Comparison of ENCODE assay signal across 8 cellular contexts in genomic region chr2:64204006-64204632, GRCh38. TPM values are rescaled to one million over a fixed set of nuclear protein-coding genes. Genes with fewer than 3 reads are reported as not detected.
DNase-seq lines count a peak whose midpoint lies in the region; ATAC-seq and TF ChIP-seq lines count a peak whose summit lies in the region.

No MANE protein-coding gene starts in this region.

- ATAC-seq in GM19452 (IDR thresholded peaks at IDR 0.05; ENCODE audit: unreplicated experiment): peak; percentile 60
- peak; percentile 53 for ATAC-seq in HG03520 (IDR thresholded peaks at IDR 0.05; ENCODE audit: unreplicated experiment)
- peak; percentile 71 to 87 (median 79) for ATAC-seq in natural killer cell

- peaks cover 0 to 3% of the 10 kb centered on the region in 2 donors for H3K36me3 Mint-ChIP-seq in CD4-positive, alpha-beta memory T cell
- H3K36me3 Mint-ChIP-seq in activated CD4-positive, alpha-beta memory T cell treated with anti-CD3 and anti-CD28 coated beads, Interleukin-2, amount 10 ng/mL, durations not matched to agents 7 days and 5 days (ENCODE audit: low read depth): peaks cover 8% of the 10 kb centered on the region
- H3K36me3 Mint-ChIP-seq in natural killer cell (no peaks in the 10 kb centered on the region), type B pancreatic cell (peaks cover 4% of the 10 kb centered on the region)

- POLR2A ChIA-PET in CD4-positive, alpha-beta memory T cell (lab: Charles Lee; ENCODE audit: partially characterized antibody): interaction anchor here (0.7 to 4.1 kb wide), 9 partner anchors 9 to 616 kb away, joined by 3 to 36 read pairs (median 6); partner anchors contain the start of genes MDH1 and WDPCP
- POLR2A ChIA-PET in activated CD4-positive, alpha-beta memory T cell treated with anti-CD3 and anti-CD28 coated beads, Interleukin-2, amount 10 ng/mL, durations not matched to agents 7 days and 5 days (lab: Charles Lee): interaction anchor here (0.7 to 4.1 kb wide), 7 partner anchors 8 to 320 kb away, joined by 3 to 28 read pairs (median 4); partner anchors contain the start of genes AFTPH and PELI1

- intact Hi-C loops in CD4-positive, alpha-beta memory T cell (cut with micrococcal nuclease): loop anchor here (1.0 kb wide), 1 partner anchor 9 kb away; no protein-coding TSS in a partner anchor
- intact Hi-C loops in natural killer cell (cut with micrococcal nuclease): no loop called here

- no peaks in the 10 kb centered on the region for H3K27me3 Mint-ChIP-seq in CD4-positive, alpha-beta memory T cell
- H3K27me3 Mint-ChIP-seq in activated CD4-positive, alpha-beta memory T cell treated with anti-CD3 and anti-CD28 coated beads, Interleukin-2, amount 10 ng/mL, durations not matched to agents 7 days and 5 days: no peaks in the 10 kb centered on the region
- peaks cover 0 to 2% of the 10 kb centered on the region in 2 donors for H3K27me3 Mint-ChIP-seq in natural killer cell (ENCODE audit: low read depth in 2 of 2)
- H3K27me3 Mint-ChIP-seq in type B pancreatic cell: no peaks in the 10 kb centered on the region

- TF ChIP-seq CTCF in natural killer cell (IDR thresholded peaks at IDR 0.05) (no peak), type B pancreatic cell (conservative IDR thresholded peaks at IDR 0.05) (no peak)

- peaks cover 0 to 3% (median 0%) of the 10 kb centered on the region in 8 donors for H3K9me3 Mint-ChIP-seq in CD4-positive, alpha-beta memory T cell
- peaks cover 4% of the 10 kb centered on the region for H3K9me3 Mint-ChIP-seq in activated CD4-positive, alpha-beta memory T cell treated with anti-CD3 and anti-CD28 coated beads, Interleukin-2, amount 10 ng/mL, durations not matched to agents 7 days and 5 days
- H3K9me3 Mint-ChIP-seq in natural killer cell: no peaks in the 10 kb centered on the region
- peaks cover 5% of the 10 kb centered on the region for H3K9me3 Mint-ChIP-seq in type B pancreatic cell

- no peaks in the 10 kb centered on the region for H3K36me3 ChIP-seq in CD4-positive, alpha-beta memory T cell (ENCODE audit: insufficient read depth, low read length)

- H3K4me3 ChIP-seq in CD4-positive, alpha-beta memory T cell (ENCODE audit: low read length in 2 of 2): peak overlapping the region; percentile 5 to 35

- peaks cover 54 to 85% (median 75%) of the 10 kb centered on the region in 4 donors for H3K4me1 Mint-ChIP-seq in CD4-positive, alpha-beta memory T cell
- H3K4me1 Mint-ChIP-seq in activated CD4-positive, alpha-beta memory T cell treated with anti-CD3 and anti-CD28 coated beads, Interleukin-2, amount 10 ng/mL, durations not matched to agents 7 days and 5 days: peaks cover 67% of the 10 kb centered on the region
- peaks cover 18 to 19% of the 10 kb centered on the region in 2 donors for H3K4me1 Mint-ChIP-seq in natural killer cell
- peaks cover 38% of the 10 kb centered on the region for H3K4me1 Mint-ChIP-seq in type B pancreatic cell (ENCODE audit: unreplicated experiment)

- CTCF ChIA-PET in CD4-positive, alpha-beta memory T cell (lab: Charles Lee; ENCODE audit: partially characterized antibody): interaction anchor here (0.8 to 1.8 kb wide), 4 partner anchors 8 to 19 kb away, joined by 3 to 5 read pairs (median 3); no protein-coding TSS in a partner anchor
- CTCF ChIA-PET in activated CD4-positive, alpha-beta memory T cell treated with anti-CD3 and anti-CD28 coated beads, Interleukin-2, amount 10 ng/mL, durations not matched to agents 7 days and 5 days (lab: Charles Lee): interaction anchor here (1.2 to 1.3 kb wide), 3 partner anchors 122 to 127 kb away, joined by 3 read pairs; no protein-coding TSS in a partner anchor

- no peaks in the 10 kb centered on the region for H3K27me3 ChIP-seq in CD4-positive, alpha-beta memory T cell (ENCODE audit: insufficient read depth, low read length)

- no peaks in the 10 kb centered on the region for H3K9me3 ChIP-seq in CD4-positive, alpha-beta memory T cell (ENCODE audit: control insufficient read depth in 1 of 2, low read length in 2 of 2)

- peaks cover 80% of the 10 kb centered on the region for H3K4me1 ChIP-seq in CD4-positive, alpha-beta memory T cell (ENCODE audit: insufficient read depth, low read length)

- DNase-seq in CD4-positive, alpha-beta memory T cell: peak in 4 of 5 donors; percentile 43 to 82 (median 54)
- DNase-seq in activated CD4-positive, alpha-beta memory T cell treated with anti-CD3 and anti-CD28 coated beads, Interleukin-2, amount 10 ng/mL, durations not matched to agents 7 days and 5 days: peak; percentile 34
- DNase-seq in epithelial cell of prostate (ENCODE audit: low read depth, low spot score) (no peak), natural killer cell (no peak), type B pancreatic cell (ENCODE audit: extremely low spot score, unreplicated experiment) (no peak), NCI-H2029 treated with DMSO at 0.1 percent for 48 hours (lab: John Stamatoyannopoulos, UW) (no peak)

- peak overlapping the region; percentile 62 to 93 (median 80) for H3K4me3 Mint-ChIP-seq in CD4-positive, alpha-beta memory T cell
- H3K4me3 Mint-ChIP-seq in activated CD4-positive, alpha-beta memory T cell treated with anti-CD3 and anti-CD28 coated beads, Interleukin-2, amount 10 ng/mL, durations not matched to agents 7 days and 5 days: peak overlapping the region; percentile 54
- H3K4me3 Mint-ChIP-seq in natural killer cell: peak overlapping the region; percentile 54
- H3K4me3 Mint-ChIP-seq in type B pancreatic cell: peak overlapping the region; percentile 79

- peak overlapping the region; percentile 87 for H3K27ac ChIP-seq in CD4-positive, alpha-beta memory T cell (ENCODE audit: low read depth, low read length)
- H3K27ac ChIP-seq in epithelial cell of prostate: peak overlapping the region; percentile 46

- peak overlapping the region; percentile 91 to 99 (median 96) for H3K27ac Mint-ChIP-seq in CD4-positive, alpha-beta memory T cell
- H3K27ac Mint-ChIP-seq in activated CD4-positive, alpha-beta memory T cell treated with anti-CD3 and anti-CD28 coated beads, Interleukin-2, amount 10 ng/mL, durations not matched to agents 7 days and 5 days: peak overlapping the region; percentile 73
- peak overlapping the region; percentile 67 to 80 for H3K27ac Mint-ChIP-seq in natural killer cell
- H3K27ac Mint-ChIP-seq in type B pancreatic cell: peak overlapping the region; percentile 99

RNA-seq across cellular contexts. Expression of gene PELI1, which starts 59.9 kb away (rescaled TPM):
- total RNA-seq in CD4-positive, alpha-beta memory T cell: 10 to 100 TPM; 36.7 to 40.5 TPM
- 10 to 100 TPM; 11.3 to 15.4 TPM for polyA plus RNA-seq in CD4-positive, alpha-beta memory T cell
- total RNA-seq in activated CD4-positive, alpha-beta memory T cell treated with anti-CD3 and anti-CD28 coated beads, Interleukin-2, amount 10 ng/mL, durations not matched to agents 7 days and 5 days: 10 to 100 TPM; 44.9 to 45.0 TPM
- 100 to 1,000 TPM in 1 of 3 donors, 10 to 100 TPM in 2; 42.3 to 141 (median 65.0) TPM for total RNA-seq in natural killer cell
- 57.5 and 58.2 TPM in 2 replicates for total RNA-seq in type B pancreatic cell (ENCODE audit: low replicate concordance)

Comparison
In these comparisons a context has a peak if more than half of its experiments do, and no peak if none do; other contexts are left out.
1. DNase-seq: peak in CD4-positive, alpha-beta memory T cell (4 of 5) and activated CD4-positive, alpha-beta memory T cell treated with anti-CD3 and anti-CD28 coated beads, Interleukin-2, amount 10 ng/mL, durations not matched to agents 7 days and 5 days (single experiment); none in epithelial cell of prostate (single experiment), natural killer cell (single experiment), type B pancreatic cell (single experiment) and NCI-H2029 treated with DMSO at 0.1 percent for 48 hours (single experiment).
2. Peak in every context shown above with its lines, with median percentiles within 50 percentile points of each other: H3K27ac Mint-ChIP-seq, H3K4me3 Mint-ChIP-seq and ATAC-seq.